In the genomic region with DNA sequence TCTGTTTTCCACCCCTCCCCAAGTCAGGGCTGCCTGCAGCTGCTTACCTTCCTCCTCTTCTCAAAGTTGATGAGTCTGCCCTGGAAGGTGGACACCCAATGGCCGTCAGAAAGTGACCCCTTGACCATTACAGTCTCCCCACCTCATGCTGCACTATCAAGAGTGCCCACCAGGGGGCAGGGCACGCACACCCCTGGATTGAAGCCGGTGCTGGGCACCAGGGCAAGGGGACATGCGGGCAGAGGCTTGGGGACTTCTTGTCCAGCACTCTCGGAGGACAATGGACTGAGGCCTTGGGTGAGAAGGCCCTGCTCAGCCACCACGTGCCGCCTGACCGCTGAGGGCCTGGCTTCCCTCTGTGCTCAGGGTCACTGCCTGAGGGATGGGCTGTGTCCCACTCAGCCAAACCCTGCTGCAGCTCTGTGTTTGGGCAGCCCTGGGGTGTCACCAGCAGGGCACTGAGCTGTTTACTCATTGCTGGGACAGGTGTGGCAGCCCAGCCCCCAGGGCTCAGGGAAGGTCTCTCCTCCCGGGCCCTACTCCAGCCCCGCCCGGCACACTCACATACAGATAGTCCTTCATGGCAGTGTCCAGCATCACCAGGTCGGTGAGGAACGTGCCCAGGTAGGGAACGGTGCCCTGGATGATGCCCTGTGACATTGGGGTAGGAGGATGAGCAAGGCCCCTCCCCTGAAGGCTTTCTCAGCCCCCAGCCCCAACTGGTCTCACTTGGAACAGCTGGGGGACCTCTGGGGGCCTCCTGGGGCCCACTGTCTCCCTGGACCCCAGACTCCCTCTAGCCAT, we compare ENCODE assay signal across 8 cellular contexts. TPM values are rescaled to one million over a fixed set of nuclear protein-coding genes. Genes with fewer than 3 reads are reported as not detected.
DNase-seq lines count a peak whose midpoint lies in the region; ATAC-seq and TF ChIP-seq lines count a peak whose summit lies in the region.

No MANE protein-coding gene starts in this region.

- H3K9me3 ChIP-seq in thoracic aorta: no peaks in the 10 kb centered on the region

- ATAC-seq in thoracic aorta (ENCODE audit: insufficient number of reproducible peaks, low FRiP score, low read depth) (peak; percentile 52), GM18511 (IDR thresholded peaks at IDR 0.05; ENCODE audit: unreplicated experiment) (no peak)

- H3K79me2 ChIP-seq in KMS-11 (ENCODE audit: insufficient read depth, low read depth): no peaks in the 10 kb centered on the region

- H3K4me3 ChIP-seq in KMS-11 (IDR thresholded peaks at IDR 0.05; ENCODE audit: insufficient read depth, low read depth, low read length) (no peak overlapping the region), thoracic aorta (no peak overlapping the region)

- H2AFZ ChIP-seq in KMS-11 (ENCODE audit: low read depth): no peak overlapping the region

- no peaks in the 10 kb centered on the region; the same call in 1 of the 2 replicates for H3K36me3 ChIP-seq in KMS-11 (ENCODE audit: insufficient read depth)
- peaks cover 85% of the 10 kb centered on the region for H3K36me3 ChIP-seq in thoracic aorta

- H3K4me2 ChIP-seq in KMS-11: no peak overlapping the region

- no peak overlapping the region for H3K9ac ChIP-seq in KMS-11

- TF ChIP-seq CTCF in KMS-11 (conservative IDR thresholded peaks at IDR 0.05; ENCODE audit: low read depth, low read length) (peak; percentile 97), thoracic aorta (IDR thresholded peaks at IDR 0.05) (peak; percentile 97)

- H3K4me1 ChIP-seq in KMS-11 (ENCODE audit: low read depth, poor library complexity, severe bottlenecking) (no peaks in the 10 kb centered on the region), thoracic aorta (ENCODE audit: control insufficient read depth in 1 of 2, low read depth in 2 of 2) (no peaks in the 10 kb centered on the region)

- H3K27ac ChIP-seq in KMS-11 (no peak overlapping the region), thoracic aorta (no peak overlapping the region)

- DNase-seq in D341Med (ENCODE audit: low spot score) (peak; percentile 77), medulla oblongata (ENCODE audit: extremely low spot score) (peak; percentile 83), thoracic aorta (ENCODE audit: low spot score) (no peak), NCI-H2171 treated with DMSO at 0.1 percent for 48 hours (lab: John Stamatoyannopoulos, UW) (no peak)
- peak; percentile 53 to 54 for DNase-seq in activated CD4-positive, alpha-beta T cell treated with anti-CD3 and anti-CD28 coated beads, Interleukin-2, amount 50 U/mL, for 48 hours
- peak; percentile 45 for DNase-seq in effector CD4-positive, alpha-beta T cell

- no peaks in the 10 kb centered on the region for H4K20me1 ChIP-seq in KMS-11 (ENCODE audit: insufficient read depth)

- no peaks in the 10 kb centered on the region for H3K27me3 ChIP-seq in KMS-11 (ENCODE audit: insufficient read depth, low read depth)
- no peaks in the 10 kb centered on the region for H3K27me3 ChIP-seq in thoracic aorta (replicated peaks; ENCODE audit: insufficient read depth)

RNA-seq across cellular contexts. Expression of gene RALGDS, which starts 17.7 kb away (rescaled TPM):
- 10 to 100 TPM; 30.3 to 98.8 TPM for total RNA-seq in thoracic aorta

RNA-seq across cellular contexts. Expression of gene CEL, which starts 41.6 kb away (rescaled TPM):
- total RNA-seq in thoracic aorta: 1 to 10 TPM in 1 of 2 donors, under 1 TPM in 1; 0.78 to 5.3 TPM

Comparison
In these comparisons a context has a peak if more than half of its experiments do, and no peak if none do; other contexts are left out.
1. DNase-seq: peak in D341Med (single experiment), activated CD4-positive, alpha-beta T cell treated with anti-CD3 and anti-CD28 coated beads, Interleukin-2, amount 50 U/mL, for 48 hours (2 of 2), effector CD4-positive, alpha-beta T cell (single experiment) and medulla oblongata (single experiment); none in thoracic aorta (single experiment) and NCI-H2171 treated with DMSO at 0.1 percent for 48 hours (single experiment).